In the genomic region with DNA sequence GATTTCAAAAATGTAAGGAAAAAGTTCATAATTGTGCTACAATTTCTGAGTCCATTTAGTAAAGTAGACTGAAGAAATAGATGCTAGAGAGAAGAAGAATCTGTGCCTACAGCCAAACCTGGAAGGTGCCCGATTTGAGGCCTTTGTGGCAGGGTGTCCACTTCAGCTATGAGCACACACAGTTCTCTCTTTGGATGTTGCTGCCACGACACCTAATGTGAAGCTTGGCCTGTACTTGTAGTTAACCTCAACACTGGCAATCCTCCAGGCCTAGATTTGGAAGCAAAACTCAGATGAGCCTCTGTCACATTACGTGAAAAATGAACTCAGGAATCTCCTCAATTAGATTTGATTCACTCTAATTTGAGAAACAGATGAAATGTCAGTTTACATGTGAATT, we compare ENCODE assay signal across 16 cellular contexts.
DNase-seq lines count a peak whose midpoint lies in the region; ATAC-seq and TF ChIP-seq lines count a peak whose summit lies in the region.
"Had no signal": no experiment of that assay in that cellular context is flagged by ENCODE, and none has a peak within 500 bp of the region (broad histone marks: within the 10 kb centered on the region; RNA-seq: fewer than 3 reads in every experiment).

No MANE protein-coding gene starts in this region.

- H3K27ac ChIP-seq in hepatocyte (no peak overlapping the region), PC-3 (ENCODE audit: low read length) (no peak overlapping the region)

- H3K4me3 ChIP-seq in hepatocyte (no peak overlapping the region), PC-3 (ENCODE audit: low read length) (no peak overlapping the region)
- H3K4me3 ChIP-seq: lung had no signal

- H3K27me3 ChIP-seq in hepatocyte (no peaks in the 10 kb centered on the region), PC-3 (ENCODE audit: low read length) (no peaks in the 10 kb centered on the region)

- ATAC-seq in PC-3 (no peak), GM19328 (IDR thresholded peaks at IDR 0.05; ENCODE audit: unreplicated experiment) (no peak)
- ATAC-seq: activated CD4-positive, CD25-positive, alpha-beta regulatory T cell treated with anti-CD3 and anti-CD28 coated beads, Interleukin-2, amount 50 U/mL, for 24 hours; activated CD8-positive, alpha-beta memory T cell treated with anti-CD3 and anti-CD28 coated beads, Interleukin-2, amount 10 ng/mL, durations not matched to agents 7 days and 5 days; natural killer cell treated with Interleukin-12 subunit alpha and Interleukin-12 subunit beta and Interleukin-15 and Interleukin-18, amount 100 ng/mL, for 72 hours had no signal

- H3K79me2 ChIP-seq in hepatocyte, result no peaks in the 10 kb centered on the region
- H3K79me2 ChIP-seq in PC-3 (ENCODE audit: low read length), result no peaks in the 10 kb centered on the region

- H3K4me1 ChIP-seq in hepatocyte (ENCODE audit: insufficient read depth), result no peaks in the 10 kb centered on the region
- no peaks in the 10 kb centered on the region for H3K4me1 ChIP-seq in PC-3 (ENCODE audit: insufficient read depth, low read length)

- BruUV-seq in PC-3 (replicated peaks; lab: Mats Ljungman, UMichigan), result no TSS peak

- H2AFZ ChIP-seq in hepatocyte, result no peak overlapping the region
- H2AFZ ChIP-seq in PC-3 (ENCODE audit: low read length), result no peak overlapping the region

- TF ChIP-seq CTCF in hepatocyte (IDR thresholded peaks at IDR 0.05; ENCODE audit: poor library complexity) (no peak), PC-3 (conservative IDR thresholded peaks at IDR 0.05; ENCODE audit: low read depth, low read length) (no peak)

- intact Hi-C loops in PC-3 (cut with micrococcal nuclease), result no loop called here

- POLR2A ChIA-PET in PC-3 (lab: Charles Lee; ENCODE audit: unreplicated experiment), result no interaction called here

- H3K36me3 ChIP-seq in hepatocyte (replicated peaks; ENCODE audit: insufficient read depth, low read depth) (no peaks in the 10 kb centered on the region), PC-3 (ENCODE audit: low read depth, low read length) (no peaks in the 10 kb centered on the region)

- H3K9me2 ChIP-seq in hepatocyte (replicated peaks; ENCODE audit: insufficient read depth) (no peaks in the 10 kb centered on the region), PC-3 (replicated peaks; ENCODE audit: low read length) (no peaks in the 10 kb centered on the region)

- no peak overlapping the region for H3K4me2 ChIP-seq in hepatocyte
- no peak overlapping the region for H3K4me2 ChIP-seq in PC-3 (ENCODE audit: low read length)

- H4K20me1 ChIP-seq in hepatocyte (ENCODE audit: insufficient read depth, poor library complexity, severe bottlenecking), result no peaks in the 10 kb centered on the region
- H4K20me1 ChIP-seq in PC-3 (ENCODE audit: low read length), result no peaks in the 10 kb centered on the region

- H3F3A ChIP-seq in PC-3 (ENCODE audit: low read length, unreplicated experiment), result no peaks in the 10 kb centered on the region

- H3K9me3 ChIP-seq in hepatocyte (ENCODE audit: low read depth) (no peaks in the 10 kb centered on the region), PC-3 (ENCODE audit: low read length) (no peaks in the 10 kb centered on the region)

- 60% methylated on average over 3 of the region's 3 CpGs for WGBS in hepatocyte (ENCODE audit: low lambda C conversion rate, missing lambda C conversion rate)

- DNase-seq in EH (ENCODE audit: low read depth), result peak; percentile 5
- peak; percentile 30 to 32 for DNase-seq in Kasumi-1 (lab: John Stamatoyannopoulos, UW)
- DNase-seq in astrocyte of the hippocampus (ENCODE audit: low read depth, low spot score), result peak; percentile 76
- DNase-seq in iris pigment epithelial cell (ENCODE audit: low read depth), result peak; percentile 91
- DNase-seq in hepatocyte (ENCODE audit: low spot score), result no peak
- no peak for DNase-seq in PC-3
- DNase-seq: activated CD8-positive, alpha-beta memory T cell treated with anti-CD3 and anti-CD28 coated beads, Interleukin-2, amount 10 ng/mL, durations not matched to agents 7 days and 5 days; activated gamma-delta T cell treated with Interleukin-2 at 50 U/mL for 16 hours; DMS53; effector CD4-positive, alpha-beta T cell; NK-92 treated with Interleukin-12 subunit alpha and Interleukin-12 subunit beta, amount 100 ng/mL, for 24 hours; T-helper 2 cell had no signal

- no peak overlapping the region for H3K9ac ChIP-seq in PC-3 (ENCODE audit: low read length)

- CTCF ChIA-PET in PC-3 (lab: Charles Lee), result no interaction called here

Comparison
In these comparisons a context has a peak if more than half of its experiments do, and no peak if none do; other contexts are left out.
1. DNase-seq: peak in EH (single experiment), Kasumi-1 (2 of 2), astrocyte of the hippocampus (single experiment) and iris pigment epithelial cell (single experiment); none in hepatocyte (single experiment) and PC-3 (single experiment).